Comparison of ENCODE assay signal across 11 cellular contexts in the genomic region with DNA sequence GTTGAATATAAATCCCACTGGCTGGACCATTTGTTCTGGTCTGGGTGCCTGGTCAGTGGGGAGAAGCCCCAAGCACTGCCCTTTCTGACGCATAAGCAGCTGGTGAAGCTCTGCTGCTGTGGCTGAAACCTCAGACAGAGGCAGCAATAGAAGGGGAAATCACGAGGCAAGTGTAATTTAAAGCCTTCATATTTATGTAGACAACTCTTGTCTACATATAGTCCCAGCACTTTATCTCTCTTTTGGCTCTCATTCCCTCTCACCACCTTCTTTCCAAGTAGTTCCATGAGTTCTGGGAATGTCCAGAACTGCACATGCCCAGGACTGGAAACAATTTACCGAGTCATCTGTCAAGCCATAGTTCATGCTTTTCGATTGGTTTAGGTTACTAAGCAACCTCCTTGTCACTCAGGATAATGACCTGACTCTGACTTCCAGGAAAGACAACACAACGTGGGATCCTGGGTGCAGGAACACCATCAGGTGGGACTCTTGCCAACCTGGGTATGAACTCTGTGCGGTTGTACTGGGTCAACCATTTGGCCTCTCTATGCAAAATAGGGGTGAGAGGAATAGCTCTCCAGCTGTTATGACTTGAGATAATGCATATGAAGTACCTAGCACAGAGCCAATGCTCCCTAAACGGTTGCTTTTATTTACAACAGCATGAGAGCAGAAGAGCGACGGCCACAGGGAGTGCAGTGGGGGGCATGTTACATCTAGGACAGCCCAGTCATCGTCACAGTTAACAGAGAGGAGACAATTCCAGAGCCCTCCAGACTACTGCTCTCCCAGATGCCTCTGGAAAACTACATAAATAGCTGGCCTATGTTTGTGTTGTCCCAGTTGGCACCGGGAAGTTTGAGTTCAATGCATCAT.
DNase-seq lines count a peak whose midpoint lies in the region; ATAC-seq and TF ChIP-seq lines count a peak whose summit lies in the region.
"Had no signal": no experiment of that assay in that cellular context is flagged by ENCODE, and none has a peak within 500 bp of the region (broad histone marks: within the 10 kb centered on the region; RNA-seq: fewer than 3 reads in every experiment).

No MANE protein-coding gene starts in this region.

- H4K20me1 ChIP-seq in OCI-LY3 (ENCODE audit: insufficient read depth, low read length): no peaks in the 10 kb centered on the region

- H3K4me1 ChIP-seq in CD4-positive, CD25-positive, alpha-beta regulatory T cell (ENCODE audit: control insufficient read depth, insufficient read depth, low read length, poor library complexity, severe bottlenecking): no peaks in the 10 kb centered on the region
- peaks cover 11% of the 10 kb centered on the region for H3K4me1 ChIP-seq in OCI-LY3 (ENCODE audit: low read length)

- no peaks in the 10 kb centered on the region for H3K27me3 ChIP-seq in CD4-positive, CD25-positive, alpha-beta regulatory T cell (ENCODE audit: control insufficient read depth, insufficient read depth, low read length)
- H3K27me3 ChIP-seq in OCI-LY3 (ENCODE audit: low read depth, low read length): peaks cover 7% of the 10 kb centered on the region; the same call in 1 of the 2 replicates
- H3K27me3 ChIP-seq: cardiac muscle cell had no signal

- peaks cover 0 to 1% (median 0%) of the 10 kb centered on the region in 7 donors for H3K9me3 Mint-ChIP-seq in CD4-positive, CD25-positive, alpha-beta regulatory T cell
- no peaks in the 10 kb centered on the region for H3K9me3 Mint-ChIP-seq in activated CD8-positive, alpha-beta memory T cell treated with anti-CD3 and anti-CD28 coated beads, Interleukin-2, amount 10 ng/mL, durations not matched to agents 7 days and 5 days (ENCODE audit: low read depth)

- H3K27ac ChIP-seq in CD4-positive, CD25-positive, alpha-beta regulatory T cell (ENCODE audit: insufficient read depth, low read length, poor library complexity, severe bottlenecking): no peak overlapping the region
- H3K27ac ChIP-seq in OCI-LY3 (ENCODE audit: low read length): no peak overlapping the region
- H3K27ac ChIP-seq: cardiac muscle cell had no signal

- H3K79me2 ChIP-seq in OCI-LY3 (ENCODE audit: low read length): no peaks in the 10 kb centered on the region

- H3K4me1 Mint-ChIP-seq in CD4-positive, CD25-positive, alpha-beta regulatory T cell: peaks cover 0 to 15% (median under 1%) of the 10 kb centered on the region in 4 donors
- H3K4me1 Mint-ChIP-seq in activated CD8-positive, alpha-beta memory T cell treated with anti-CD3 and anti-CD28 coated beads, Interleukin-2, amount 10 ng/mL, durations not matched to agents 7 days and 5 days: no peaks in the 10 kb centered on the region

- peak overlapping the region in 2 of 3 donors; percentile 28 to 52 for H3K27ac Mint-ChIP-seq in CD4-positive, CD25-positive, alpha-beta regulatory T cell
- H3K27ac Mint-ChIP-seq in activated CD8-positive, alpha-beta memory T cell treated with anti-CD3 and anti-CD28 coated beads, Interleukin-2, amount 10 ng/mL, durations not matched to agents 7 days and 5 days: no peak overlapping the region

- no peaks in the 10 kb centered on the region for H3K36me3 ChIP-seq in CD4-positive, CD25-positive, alpha-beta regulatory T cell (ENCODE audit: control insufficient read depth, insufficient read depth, low read length)
- no peaks in the 10 kb centered on the region for H3K36me3 ChIP-seq in OCI-LY3 (replicated peaks; ENCODE audit: low read depth, low read length)
- H3K36me3 ChIP-seq: cardiac muscle cell had no signal

- no peak overlapping the region for H3K4me3 ChIP-seq in CD4-positive, CD25-positive, alpha-beta regulatory T cell (ENCODE audit: low read depth, low read length)
- no peak overlapping the region for H3K4me3 ChIP-seq in OCI-LY3 (ENCODE audit: low read length)
- H3K4me3 ChIP-seq: cardiac muscle cell had no signal

- no peaks in the 10 kb centered on the region for H3K36me3 Mint-ChIP-seq in CD4-positive, CD25-positive, alpha-beta regulatory T cell
- H3K36me3 Mint-ChIP-seq in activated CD8-positive, alpha-beta memory T cell treated with anti-CD3 and anti-CD28 coated beads, Interleukin-2, amount 10 ng/mL, durations not matched to agents 7 days and 5 days: no peaks in the 10 kb centered on the region

- H2AFZ ChIP-seq in OCI-LY3 (ENCODE audit: low read depth, low read length): no peak overlapping the region

- TF ChIP-seq CTCF in OCI-LY3 (IDR thresholded peaks at IDR 0.05; ENCODE audit: low read depth, low read length) (no peak), GM13977 (IDR thresholded peaks at IDR 0.05; ENCODE audit: extremely low read depth, insufficient read depth, missing control alignments) (no peak)

- DNase-seq in CD4-positive, CD25-positive, alpha-beta regulatory T cell: no peak
- DNase-seq in kidney tubule cell (ENCODE audit: low spot score) (peak; percentile 52), GM13977 (ENCODE audit: low spot score) (no peak), NCI-H1694 treated with DMSO at 0.1 percent for 48 hours (lab: John Stamatoyannopoulos, UW) (no peak)
- no peak for DNase-seq in activated CD8-positive, alpha-beta memory T cell treated with anti-CD3 and anti-CD28 coated beads, Interleukin-2, amount 10 ng/mL, durations not matched to agents 7 days and 5 days
- DNase-seq: midbrain; stimulated activated naive CD8-positive, alpha-beta T cell treated with anti-CD3 and anti-CD28 coated beads, Interleukin-15, Interleukin-2, amounts not matched to agents 100 U/mL and 50 U/mL, for 24 hours had no signal

- no peaks in the 10 kb centered on the region for H3K27me3 Mint-ChIP-seq in CD4-positive, CD25-positive, alpha-beta regulatory T cell
- no peaks in the 10 kb centered on the region for H3K27me3 Mint-ChIP-seq in activated CD8-positive, alpha-beta memory T cell treated with anti-CD3 and anti-CD28 coated beads, Interleukin-2, amount 10 ng/mL, durations not matched to agents 7 days and 5 days

- no peak overlapping the region for H3K4me3 Mint-ChIP-seq in CD4-positive, CD25-positive, alpha-beta regulatory T cell
- no peak overlapping the region for H3K4me3 Mint-ChIP-seq in activated CD8-positive, alpha-beta memory T cell treated with anti-CD3 and anti-CD28 coated beads, Interleukin-2, amount 10 ng/mL, durations not matched to agents 7 days and 5 days

- CTCF ChIA-PET in activated CD8-positive, alpha-beta memory T cell treated with anti-CD3 and anti-CD28 coated beads, Interleukin-2, amount 10 ng/mL, durations not matched to agents 7 days and 5 days (lab: Charles Lee): no interaction called here

- in situ Hi-C loops in GM13977 (cut with MboI; ENCODE audit: low pct_unique_long_range_greater_than_20kb, low sequenced_read_pairs, unreplicated experiment): no loop called here

- no peaks in the 10 kb centered on the region for H3K9me3 ChIP-seq in CD4-positive, CD25-positive, alpha-beta regulatory T cell (ENCODE audit: control insufficient read depth in 2 of 2, low read length in 2 of 2)
- no peaks in the 10 kb centered on the region for H3K9me3 ChIP-seq in OCI-LY3 (ENCODE audit: insufficient read depth, low read length)

- no peak for ATAC-seq in CD4-positive, CD25-positive, alpha-beta regulatory T cell (ENCODE audit: low read depth in 2 of 2)
- ATAC-seq in GM19452 (IDR thresholded peaks at IDR 0.05; ENCODE audit: unreplicated experiment) (peak; percentile 68), HG03095 (IDR thresholded peaks at IDR 0.05; ENCODE audit: unreplicated experiment) (no peak)
- ATAC-seq in activated CD8-positive, alpha-beta memory T cell treated with anti-CD3 and anti-CD28 coated beads, Interleukin-2, amount 10 ng/mL, durations not matched to agents 7 days and 5 days: no peak
- ATAC-seq: stimulated activated naive CD8-positive, alpha-beta T cell treated with anti-CD3 and anti-CD28 coated beads, Interleukin-15, Interleukin-2, amounts not matched to agents 100 U/mL and 50 U/mL, for 24 hours had no signal

- H3K9ac ChIP-seq in OCI-LY3 (ENCODE audit: low read length): no peak overlapping the region

- H3K4me2 ChIP-seq in OCI-LY3 (ENCODE audit: low read length): 0 out of 2 replicates have a peak overlapping the region, but pooled peaks have one; percentile 3
